8 cellular contexts compared by ENCODE assay signal in genomic region chr5:5886812-5887486, GRCh38.
DNase-seq lines count a peak whose midpoint lies in the region; ATAC-seq, FAIRE-seq and TF ChIP-seq lines count a peak whose summit lies in the region.

No MANE protein-coding gene starts in this region.

- peak; percentile 83 for TF ChIP-seq CTCF in HepG2 (CRISPR knock-in tag; IDR thresholded peaks at IDR 0.05)

- no peak overlapping the region for H3K9ac ChIP-seq in Karpas-422 (ENCODE audit: low read length)
- no peak overlapping the region for H3K9ac ChIP-seq in HepG2 (ENCODE audit: insufficient read depth, low read depth, low read length)

- H3K27me3 ChIP-seq in Karpas-422 (ENCODE audit: low read length), result no peaks in the 10 kb centered on the region
- H3K27me3 ChIP-seq in HepG2 (ENCODE audit: control insufficient read depth in 1 of 2, insufficient read depth in 2 of 2, low read length in 2 of 2), result peaks cover 0 to 3% of the 10 kb centered on the region in 2 experiments; a peak in 1 of 5 replicates

- 0 out of 2 replicates have a peak, but pooled peaks have one; percentile 53 for TF ChIP-seq RAD21 in HepG2 (CRISPR knock-in tag; IDR thresholded peaks at IDR 0.05)

- TF ChIP-seq EP300 in HepG2 (IDR thresholded peaks at IDR 0.05; ENCODE audit: low read depth in 2 of 2, low read length in 2 of 2) (no peak), HepG2 (CRISPR knock-in tag; IDR thresholded peaks at IDR 0.05; ENCODE audit: borderline replicate concordance) (no peak)

- H3K79me2 ChIP-seq in Karpas-422 (ENCODE audit: low read length) (no peaks in the 10 kb centered on the region), HepG2 (ENCODE audit: insufficient read depth, low read length) (no peaks in the 10 kb centered on the region)

- peak; percentile 82 for ATAC-seq in GM21360 (IDR thresholded peaks at IDR 0.05; ENCODE audit: unreplicated experiment)
- ATAC-seq in HepG2, result peak; percentile 99

- TF ChIP-seq POLR2A in HepG2 (IDR thresholded peaks at IDR 0.05; ENCODE audit: insufficient read depth in 1 of 2, low read depth in 2 of 2, low read length in 2 of 2), result no peak

- no peaks in the 10 kb centered on the region for H3K4me1 ChIP-seq in Karpas-422 (ENCODE audit: low read length)
- no peaks in the 10 kb centered on the region for H3K4me1 ChIP-seq in HepG2 (ENCODE audit: insufficient read depth, low read length)

- H3K27ac ChIP-seq in Karpas-422 (ENCODE audit: low read length), result no peak overlapping the region
- H3K27ac ChIP-seq in HepG2 (ENCODE audit: extremely low read length, insufficient read depth, low read length), result no peak overlapping the region

- 10% methylated on average over 14 of the region's 42 CpGs for WGBS in HepG2 (ENCODE audit: low lambda C conversion rate)

- H3K9me2 ChIP-seq in Karpas-422 (replicated peaks; ENCODE audit: insufficient read depth, low read length), result no peaks in the 10 kb centered on the region

- H3K9me3 ChIP-seq in Karpas-422 (ENCODE audit: low read length) (no peaks in the 10 kb centered on the region), HepG2 (ENCODE audit: low read length) (no peaks in the 10 kb centered on the region)

- peak; percentile 18 for DNase-seq in DMS53 treated with DMSO at 0.1 percent for 48 hours (lab: John Stamatoyannopoulos, UW; ENCODE audit: unreplicated experiment)
- peak; percentile 79 for DNase-seq in Karpas-422
- peak; percentile 48 for DNase-seq in activated T-cell treated with anti-CD3 and anti-CD28 coated beads for 48 hours (ENCODE audit: low read depth)
- peak; percentile 3 for DNase-seq in HepG2 (ENCODE audit: low spot score)
- DNase-seq in AG08395 (ENCODE audit: low spot score), result no peak
- DNase-seq in SW 1271 (lab: John Stamatoyannopoulos, UW), result no peak
- DNase-seq in NOMO-1 (lab: John Stamatoyannopoulos, UW; ENCODE audit: unreplicated experiment in 2 of 2), result no peak

- BruUV-seq in HepG2 (replicated peaks; lab: Mats Ljungman, UMichigan), result no TSS peak

- H3K36me3 ChIP-seq in Karpas-422 (ENCODE audit: insufficient read depth, low read length) (no peaks in the 10 kb centered on the region), HepG2 (replicated peaks in 1 of 2; ENCODE audit: control insufficient read depth in 1 of 2, insufficient read depth in 2 of 2, low read length in 2 of 2) (no peaks in the 10 kb centered on the region)

- H2AFZ ChIP-seq in Karpas-422 (ENCODE audit: low read length) (no peak overlapping the region), HepG2 (ENCODE audit: low read length) (no peak overlapping the region)

- in situ Hi-C loops in HepG2 (cut with HindIII; ENCODE audit: extremely low pct_ligation_motif_present, low pct_unique_long_range_greater_than_20kb), result loop anchor here (25.0 kb wide), 1 partner anchor 675 kb away; no protein-coding TSS in a partner anchor

- intact Hi-C loops in HepG2 (cut with micrococcal nuclease; ENCODE audit: unreplicated experiment), result loop anchor here (5.0 to 10.0 kb wide), 2 partner anchors 548 to 690 kb away; no protein-coding TSS in a partner anchor

- POLR2A ChIA-PET in HepG2 (lab: Yijun Ruan, JAX), result no interaction called here

- no peaks in the 10 kb centered on the region for H4K20me1 ChIP-seq in Karpas-422 (ENCODE audit: insufficient read depth, low read depth, low read length)
- no peaks in the 10 kb centered on the region for H4K20me1 ChIP-seq in HepG2 (ENCODE audit: insufficient read depth, low read length)

- CTCF ChIA-PET in HepG2 (lab: Yijun Ruan, JAX; ENCODE audit: low intra/inter-chr PET ratio, low total read pairs), result no interaction called here

- H3K4me2 ChIP-seq in Karpas-422 (ENCODE audit: low read depth, low read length, poor library complexity, severe bottlenecking), result no peak overlapping the region
- no peak overlapping the region for H3K4me2 ChIP-seq in HepG2 (ENCODE audit: low read depth, low read length)

- H3K4me3 ChIP-seq in Karpas-422 (ENCODE audit: low read length), result no peak overlapping the region
- no peak overlapping the region for H3K4me3 ChIP-seq in HepG2 (replicated peaks in 1 of 3; ENCODE audit: insufficient read depth in 1 of 3, low read depth in 2 of 3, low read length in 3 of 3)

- FAIRE-seq in HepG2 (lab: Jason Lieb, UNC), result no peak

TF ChIP-seq in HepG2, 621 proteins besides CTCF, POLR2A, EP300 and RAD21:
- TF ChIP-seq ZNF205 (CRISPR knock-in tag; IDR thresholded peaks at IDR 0.05) (no peak), STAG1 (CRISPR knock-in tag; IDR thresholded peaks at IDR 0.05) (peak; percentile 70), KDM2A (CRISPR knock-in tag; IDR thresholded peaks at IDR 0.05; ENCODE audit: borderline replicate concordance, low read depth) (0 out of 2 replicates have a peak, but pooled peaks have one; percentile 42), XRCC5 (optimal IDR thresholded peaks at IDR 0.05; ENCODE audit: low read length) (peak; percentile 68), MYC (CRISPR knock-in tag; IDR thresholded peaks at IDR 0.05; ENCODE audit: borderline replicate concordance) (no peak), GABPB1 (CRISPR knock-in tag; IDR thresholded peaks at IDR 0.05) (peak; percentile 37; the same call in 1 of the 2 replicates)
- TF ChIP-seq, protein P1, sequence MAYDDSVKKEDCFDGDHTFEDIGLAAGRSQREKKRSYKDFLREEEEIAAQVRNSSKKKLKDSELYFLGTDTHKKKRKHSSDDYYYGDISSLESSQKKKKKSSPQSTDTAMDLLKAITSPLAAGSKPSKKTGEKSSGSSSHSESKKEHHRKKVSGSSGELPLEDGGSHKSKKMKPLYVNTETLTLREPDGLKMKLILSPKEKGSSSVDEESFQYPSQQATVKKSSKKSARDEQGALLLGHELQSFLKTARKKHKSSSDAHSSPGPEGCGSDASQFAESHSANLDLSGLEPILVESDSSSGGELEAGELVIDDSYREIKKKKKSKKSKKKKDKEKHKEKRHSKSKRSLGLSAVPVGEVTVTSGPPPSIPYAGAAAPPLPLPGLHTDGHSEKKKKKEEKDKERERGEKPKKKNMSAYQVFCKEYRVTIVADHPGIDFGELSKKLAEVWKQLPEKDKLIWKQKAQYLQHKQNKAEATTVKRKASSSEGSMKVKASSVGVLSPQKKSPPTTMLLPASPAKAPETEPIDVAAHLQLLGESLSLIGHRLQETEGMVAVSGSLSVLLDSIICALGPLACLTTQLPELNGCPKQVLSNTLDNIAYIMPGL (CRISPR knock-in tag; IDR thresholded peaks at IDR 0.05; ENCODE audit: borderline replicate concordance in 1 of 2, low read depth in 1 of 2), result 0 out of 4 replicates have a peak, but pooled peaks of 1 of the 2 experiments have one; percentile 26
- TF ChIP-seq, protein P2, sequence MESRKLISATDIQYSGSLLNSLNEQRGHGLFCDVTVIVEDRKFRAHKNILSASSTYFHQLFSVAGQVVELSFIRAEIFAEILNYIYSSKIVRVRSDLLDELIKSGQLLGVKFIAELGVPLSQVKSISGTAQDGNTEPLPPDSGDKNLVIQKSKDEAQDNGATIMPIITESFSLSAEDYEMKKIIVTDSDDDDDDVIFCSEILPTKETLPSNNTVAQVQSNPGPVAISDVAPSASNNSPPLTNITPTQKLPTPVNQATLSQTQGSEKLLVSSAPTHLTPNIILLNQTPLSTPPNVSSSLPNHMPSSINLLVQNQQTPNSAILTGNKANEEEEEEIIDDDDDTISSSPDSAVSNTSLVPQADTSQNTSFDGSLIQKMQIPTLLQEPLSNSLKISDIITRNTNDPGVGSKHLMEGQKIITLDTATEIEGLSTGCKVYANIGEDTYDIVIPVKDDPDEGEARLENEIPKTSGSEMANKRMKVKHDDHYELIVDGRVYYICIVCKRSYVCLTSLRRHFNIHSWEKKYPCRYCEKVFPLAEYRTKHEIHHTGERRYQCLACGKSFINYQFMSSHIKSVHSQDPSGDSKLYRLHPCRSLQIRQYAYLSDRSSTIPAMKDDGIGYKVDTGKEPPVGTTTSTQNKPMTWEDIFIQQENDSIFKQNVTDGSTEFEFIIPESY (CRISPR knock-in tag; IDR thresholded peaks at IDR 0.05), result 0 out of 2 replicates have a peak, but pooled peaks have one; percentile 13

Comparison
In these comparisons a context has a peak if more than half of its experiments do, and no peak if none do; other contexts are left out.
1. DNase-seq: peak in DMS53 treated with DMSO at 0.1 percent for 48 hours (single experiment), Karpas-422 (single experiment), activated T-cell treated with anti-CD3 and anti-CD28 coated beads for 48 hours (single experiment) and HepG2 (single experiment); none in AG08395 (single experiment), SW 1271 (0 of 2) and NOMO-1 (0 of 2).